1 cellular context compared by ENCODE assay signal in the genomic region with DNA sequence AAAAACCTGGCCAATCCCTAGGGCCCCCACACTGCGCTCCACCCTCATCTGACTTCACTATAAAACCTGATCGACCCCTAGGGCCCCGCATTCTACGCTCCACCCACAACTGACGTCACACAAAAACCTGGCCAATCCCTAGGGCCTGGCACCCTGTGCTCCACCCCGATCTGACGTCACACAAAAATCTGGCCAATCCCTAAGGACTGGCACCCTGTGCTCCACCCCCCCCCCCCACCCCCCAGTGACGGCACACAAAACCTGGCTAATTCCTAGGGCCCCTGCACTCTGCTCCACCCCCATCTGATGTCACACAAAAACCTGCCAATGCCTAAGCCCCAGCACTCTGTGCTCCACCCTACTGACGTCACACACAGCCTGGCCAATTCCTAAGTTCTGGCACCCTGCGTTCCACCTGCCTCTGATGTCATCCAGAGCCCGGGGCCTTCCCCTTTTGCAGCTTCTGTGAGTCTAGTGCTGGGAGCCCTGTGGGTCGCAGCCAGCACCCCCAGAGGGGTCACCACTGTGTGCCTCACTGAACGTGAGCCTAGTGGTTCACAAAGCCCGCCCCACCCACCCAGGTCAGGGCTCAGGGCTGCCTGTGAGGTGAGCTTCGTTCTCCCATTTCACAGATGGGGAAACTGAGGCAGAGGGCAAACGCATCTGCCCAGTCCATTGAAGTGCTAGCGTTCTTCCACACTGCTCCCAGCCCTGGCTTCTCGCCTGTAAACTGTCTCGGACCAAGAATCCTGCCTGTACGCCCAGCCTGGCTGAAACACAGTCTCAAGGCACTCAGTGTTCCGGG.
TF ChIP-seq lines count a peak whose summit lies in the region.

No MANE protein-coding gene starts in this region.

TF ChIP-seq in K562, 482 proteins besides CTCF, POLR2A, EP300 and RAD21 (continued from another document):
- TF ChIP-seq NBN (IDR thresholded peaks at IDR 0.05; ENCODE audit: low read depth) (peak; percentile 80), ADNP (tag; IDR thresholded peaks at IDR 0.05) (peak; percentile 74; the same call in 1 of the 2 replicates), FOS (IDR thresholded peaks at IDR 0.05; ENCODE audit: extremely low read depth, insufficient read length) (peak; percentile 60), NRF1 (conservative IDR thresholded peaks at IDR 0.05 in 1 of 2, IDR thresholded peaks at IDR 0.05 in 1 of 2) (peak; percentile 31 to 48; a peak in 2 of 4 replicates), BCOR (IDR thresholded peaks at IDR 0.05) (peak; percentile 83), RBM25 (IDR thresholded peaks at IDR 0.05; ENCODE audit: low read depth, low read length, severe bottlenecking) (peak; percentile 29), CREM (IDR thresholded peaks at IDR 0.05; ENCODE audit: low read depth) (peak; percentile 93), YBX1 (IDR thresholded peaks at IDR 0.05) (no peak), TAF7 (tag; IDR thresholded peaks at IDR 0.05) (no peak), STAT5B (CRISPR knock-in tag; IDR thresholded peaks at IDR 0.05) (no peak), SMARCA5 (IDR thresholded peaks at IDR 0.05) (peak; percentile 54; the same call in 1 of the 2 replicates), LCOR (CRISPR knock-in tag; IDR thresholded peaks at IDR 0.05) (0 out of 2 replicates have a peak, but pooled peaks have one; percentile 44), RCOR1 (IDR thresholded peaks at IDR 0.05; ENCODE audit: borderline replicate concordance in 1 of 2, low read depth in 2 of 2, low read length in 2 of 2) (peak in 1 of 2 experiments; percentile 51; a peak in 1 of 4 replicates), ZNF830 (CRISPR knock-in tag; IDR thresholded peaks at IDR 0.05) (no peak), SPI1 (IDR thresholded peaks at IDR 0.05; ENCODE audit: borderline replicate concordance, low read depth, low read length) (peak; percentile 83), CSDE1 (IDR thresholded peaks at IDR 0.05) (peak in 1 of 2 experiments; percentile 45; a peak in 1 of 4 replicates), KHSRP (IDR thresholded peaks at IDR 0.05) (peak; percentile 86), NFYB (IDR thresholded peaks at IDR 0.05; ENCODE audit: extremely low read depth, insufficient read length) (peak; percentile 86), ZBTB7A (IDR thresholded peaks at IDR 0.05; ENCODE audit: borderline replicate concordance, control insufficient read depth, low read depth, low read length) (0 out of 2 replicates have a peak, but pooled peaks have one; percentile 22), MYC (IDR thresholded peaks at IDR 0.05; ENCODE audit: low read depth, low read length) (0 out of 2 replicates have a peak, but pooled peaks have one; percentile 9), MYC (CRISPR knock-in tag; IDR thresholded peaks at IDR 0.05; ENCODE audit: borderline replicate concordance, low read depth) (no peak)
- TF ChIP-seq, protein P1, sequence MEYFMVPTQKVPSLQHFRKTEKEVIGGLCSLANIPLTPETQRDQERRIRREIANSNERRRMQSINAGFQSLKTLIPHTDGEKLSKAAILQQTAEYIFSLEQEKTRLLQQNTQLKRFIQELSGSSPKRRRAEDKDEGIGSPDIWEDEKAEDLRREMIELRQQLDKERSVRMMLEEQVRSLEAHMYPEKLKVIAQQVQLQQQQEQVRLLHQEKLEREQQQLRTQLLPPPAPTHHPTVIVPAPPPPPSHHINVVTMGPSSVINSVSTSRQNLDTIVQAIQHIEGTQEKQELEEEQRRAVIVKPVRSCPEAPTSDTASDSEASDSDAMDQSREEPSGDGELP (CRISPR knock-in tag; IDR thresholded peaks at IDR 0.05; ENCODE audit: borderline replicate concordance): peak; percentile 45; the same call in 1 of the 2 replicates
- TF ChIP-seq, protein P2, sequence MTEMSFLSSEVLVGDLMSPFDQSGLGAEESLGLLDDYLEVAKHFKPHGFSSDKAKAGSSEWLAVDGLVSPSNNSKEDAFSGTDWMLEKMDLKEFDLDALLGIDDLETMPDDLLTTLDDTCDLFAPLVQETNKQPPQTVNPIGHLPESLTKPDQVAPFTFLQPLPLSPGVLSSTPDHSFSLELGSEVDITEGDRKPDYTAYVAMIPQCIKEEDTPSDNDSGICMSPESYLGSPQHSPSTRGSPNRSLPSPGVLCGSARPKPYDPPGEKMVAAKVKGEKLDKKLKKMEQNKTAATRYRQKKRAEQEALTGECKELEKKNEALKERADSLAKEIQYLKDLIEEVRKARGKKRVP (CRISPR knock-in tag; IDR thresholded peaks at IDR 0.05): no peak
- TF ChIP-seq, protein P3, sequence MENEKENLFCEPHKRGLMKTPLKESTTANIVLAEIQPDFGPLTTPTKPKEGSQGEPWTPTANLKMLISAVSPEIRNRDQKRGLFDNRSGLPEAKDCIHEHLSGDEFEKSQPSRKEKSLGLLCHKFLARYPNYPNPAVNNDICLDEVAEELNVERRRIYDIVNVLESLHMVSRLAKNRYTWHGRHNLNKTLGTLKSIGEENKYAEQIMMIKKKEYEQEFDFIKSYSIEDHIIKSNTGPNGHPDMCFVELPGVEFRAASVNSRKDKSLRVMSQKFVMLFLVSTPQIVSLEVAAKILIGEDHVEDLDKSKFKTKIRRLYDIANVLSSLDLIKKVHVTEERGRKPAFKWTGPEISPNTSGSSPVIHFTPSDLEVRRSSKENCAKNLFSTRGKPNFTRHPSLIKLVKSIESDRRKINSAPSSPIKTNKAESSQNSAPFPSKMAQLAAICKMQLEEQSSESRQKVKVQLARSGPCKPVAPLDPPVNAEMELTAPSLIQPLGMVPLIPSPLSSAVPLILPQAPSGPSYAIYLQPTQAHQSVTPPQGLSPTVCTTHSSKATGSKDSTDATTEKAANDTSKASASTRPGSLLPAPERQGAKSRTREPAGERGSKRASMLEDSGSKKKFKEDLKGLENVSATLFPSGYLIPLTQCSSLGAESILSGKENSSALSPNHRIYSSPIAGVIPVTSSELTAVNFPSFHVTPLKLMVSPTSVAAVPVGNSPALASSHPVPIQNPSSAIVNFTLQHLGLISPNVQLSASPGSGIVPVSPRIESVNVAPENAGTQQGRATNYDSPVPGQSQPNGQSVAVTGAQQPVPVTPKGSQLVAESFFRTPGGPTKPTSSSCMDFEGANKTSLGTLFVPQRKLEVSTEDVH (IDR thresholded peaks at IDR 0.05; ENCODE audit: low read depth, partially characterized antibody): peak; percentile 38
- TF ChIP-seq, protein P4, sequence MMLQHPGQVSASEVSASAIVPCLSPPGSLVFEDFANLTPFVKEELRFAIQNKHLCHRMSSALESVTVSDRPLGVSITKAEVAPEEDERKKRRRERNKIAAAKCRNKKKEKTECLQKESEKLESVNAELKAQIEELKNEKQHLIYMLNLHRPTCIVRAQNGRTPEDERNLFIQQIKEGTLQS (IDR thresholded peaks at IDR 0.05): peak; percentile 87
- TF ChIP-seq, protein P4 (CRISPR knock-in tag; conservative IDR thresholded peaks at IDR 0.05): no peak
- TF ChIP-seq, protein P5, sequence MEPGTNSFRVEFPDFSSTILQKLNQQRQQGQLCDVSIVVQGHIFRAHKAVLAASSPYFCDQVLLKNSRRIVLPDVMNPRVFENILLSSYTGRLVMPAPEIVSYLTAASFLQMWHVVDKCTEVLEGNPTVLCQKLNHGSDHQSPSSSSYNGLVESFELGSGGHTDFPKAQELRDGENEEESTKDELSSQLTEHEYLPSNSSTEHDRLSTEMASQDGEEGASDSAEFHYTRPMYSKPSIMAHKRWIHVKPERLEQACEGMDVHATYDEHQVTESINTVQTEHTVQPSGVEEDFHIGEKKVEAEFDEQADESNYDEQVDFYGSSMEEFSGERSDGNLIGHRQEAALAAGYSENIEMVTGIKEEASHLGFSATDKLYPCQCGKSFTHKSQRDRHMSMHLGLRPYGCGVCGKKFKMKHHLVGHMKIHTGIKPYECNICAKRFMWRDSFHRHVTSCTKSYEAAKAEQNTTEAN (CRISPR knock-in tag; IDR thresholded peaks at IDR 0.05): 0 out of 2 replicates have a peak, but pooled peaks have one; percentile 45
- TF ChIP-seq, protein P6, sequence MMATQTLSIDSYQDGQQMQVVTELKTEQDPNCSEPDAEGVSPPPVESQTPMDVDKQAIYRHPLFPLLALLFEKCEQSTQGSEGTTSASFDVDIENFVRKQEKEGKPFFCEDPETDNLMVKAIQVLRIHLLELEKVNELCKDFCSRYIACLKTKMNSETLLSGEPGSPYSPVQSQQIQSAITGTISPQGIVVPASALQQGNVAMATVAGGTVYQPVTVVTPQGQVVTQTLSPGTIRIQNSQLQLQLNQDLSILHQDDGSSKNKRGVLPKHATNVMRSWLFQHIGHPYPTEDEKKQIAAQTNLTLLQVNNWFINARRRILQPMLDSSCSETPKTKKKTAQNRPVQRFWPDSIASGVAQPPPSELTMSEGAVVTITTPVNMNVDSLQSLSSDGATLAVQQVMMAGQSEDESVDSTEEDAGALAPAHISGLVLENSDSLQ (IDR thresholded peaks at IDR 0.05): peak; percentile 48
TF ChIP-seq in K562: peak in this region for 44.
